In genomic region chr2:21102356-21102755, GRCh38 we compare ENCODE assay signal across 35 cellular contexts. TPM values are rescaled to one million over a fixed set of nuclear protein-coding genes. Genes with fewer than 3 reads are reported as not detected.
"Had no signal": no experiment of that assay in that cellular context is flagged by ENCODE, and none has a peak within 500 bp of the region (broad histone marks: within the 10 kb centered on the region; RNA-seq: fewer than 3 reads in every experiment).

No MANE protein-coding gene starts in this region.

- H3K9ac ChIP-seq: neural progenitor cell had no signal

- H3K4me1 Mint-ChIP-seq: naive thymus-derived CD4-positive, alpha-beta T cell; nephron; stimulated activated naive CD8-positive, alpha-beta T cell treated with anti-CD3 and anti-CD28 coated beads, Interleukin-15, amount 100 ng/mL, for 72 hours had no signal

- H3K4me3 Mint-ChIP-seq: nephron, neural progenitor cell had no signal

- H3K9me3 ChIP-seq: esophagus muscularis mucosa, gastroesophageal sphincter, heart left ventricle, left lung, prostate gland, right atrium auricular region, suprapubic skin, thyroid gland had no signal

- H3K27ac ChIP-seq: coronary artery, esophagus muscularis mucosa, foreskin keratinocyte, gastroesophageal sphincter, heart left ventricle, hepatocyte, left lung, neural progenitor cell, prostate gland, right atrium auricular region, suprapubic skin, thyroid gland had no signal

- H3K79me2 ChIP-seq: hepatocyte had no signal

- H3K4me3 ChIP-seq: coronary artery, esophagus muscularis mucosa, gastroesophageal sphincter, heart left ventricle, hepatocyte, left lung, neural progenitor cell, prostate gland, right atrium auricular region, smooth muscle cell, suprapubic skin, thyroid gland had no signal

- H3K36me3 ChIP-seq: esophagus muscularis mucosa, gastroesophageal sphincter, heart left ventricle, left lung, neural progenitor cell, prostate gland, right atrium auricular region, suprapubic skin, thyroid gland had no signal

- ATAC-seq: foreskin keratinocyte; gastroesophageal sphincter; heart left ventricle; left cardiac atrium; left lung; naive thymus-derived CD4-positive, alpha-beta T cell; sciatic nerve; stimulated activated naive CD8-positive, alpha-beta T cell treated with anti-CD3 and anti-CD28 coated beads, Interleukin-15, amount 100 ng/mL, for 72 hours had no signal

- H3K27me3 ChIP-seq: esophagus muscularis mucosa, foreskin keratinocyte, gastroesophageal sphincter, heart left ventricle, hepatocyte, left lung, neural progenitor cell, right atrium auricular region, thyroid gland had no signal

- H3K4me1 ChIP-seq: foreskin keratinocyte, left lung, prostate gland, right atrium auricular region, suprapubic skin, thyroid gland had no signal

- H3K9me3 Mint-ChIP-seq: nephron; stimulated activated naive CD8-positive, alpha-beta T cell treated with anti-CD3 and anti-CD28 coated beads, Interleukin-15, amount 100 ng/mL, for 72 hours had no signal

- H2AFZ ChIP-seq: hepatocyte, neural progenitor cell had no signal

- H3K4me2 ChIP-seq: hepatocyte, neural progenitor cell, smooth muscle cell had no signal

- H3K27me3 Mint-ChIP-seq: stimulated activated naive CD8-positive, alpha-beta T cell treated with anti-CD3 and anti-CD28 coated beads, Interleukin-15, amount 100 ng/mL, for 72 hours had no signal

- H3K36me3 Mint-ChIP-seq: naive thymus-derived CD4-positive, alpha-beta T cell; neural progenitor cell had no signal

- DNase-seq: dermis blood vessel endothelial cell; effector memory CD4-positive, alpha-beta T cell; foreskin keratinocyte; heart left ventricle; left cardiac atrium; left lung; mesendoderm; midbrain; naive thymus-derived CD4-positive, alpha-beta T cell; nucleus accumbens; stimulated activated CD4-positive, alpha-beta T cell treated with anti-CD3 and anti-CD28 coated beads, Interleukin-4, amount 100 ng/mL, for 4 hours; stimulated activated naive CD4-positive, alpha-beta T cell; stimulated activated naive CD8-positive, alpha-beta T cell treated with anti-CD3 and anti-CD28 coated beads, Interleukin-15, amount 100 ng/mL, for 72 hours; thyroid gland; trophoblast cell had no signal

RNA-seq across cellular contexts. Expression of gene TDRD15, which starts 21.4 kb away (rescaled TPM):
- total RNA-seq: dermis blood vessel endothelial cell; endothelial cell of umbilical vein; epithelial cell of proximal tubule; fibroblast of lung; foreskin keratinocyte; kidney epithelial cell; left cardiac atrium; left lung; lower leg skin; lung microvascular endothelial cell; mucosa of gallbladder; naive thymus-derived CD4-positive, alpha-beta T cell; osteocyte; smooth muscle cell had no signal
- polyA plus RNA-seq: endothelial cell of umbilical vein; fibroblast of lung; foreskin keratinocyte; heart left ventricle; hepatocyte; naive thymus-derived CD4-positive, alpha-beta T cell; smooth muscle cell; urinary bladder had no signal

RNA-seq across cellular contexts. Expression of gene APOB, which starts 58.5 kb away (rescaled TPM):
- total RNA-seq: epithelial cell of proximal tubule; foreskin keratinocyte; kidney epithelial cell; naive thymus-derived CD4-positive, alpha-beta T cell had no signal
- polyA plus RNA-seq: fibroblast of lung; foreskin keratinocyte; naive thymus-derived CD4-positive, alpha-beta T cell had no signal
